In the genomic region with DNA sequence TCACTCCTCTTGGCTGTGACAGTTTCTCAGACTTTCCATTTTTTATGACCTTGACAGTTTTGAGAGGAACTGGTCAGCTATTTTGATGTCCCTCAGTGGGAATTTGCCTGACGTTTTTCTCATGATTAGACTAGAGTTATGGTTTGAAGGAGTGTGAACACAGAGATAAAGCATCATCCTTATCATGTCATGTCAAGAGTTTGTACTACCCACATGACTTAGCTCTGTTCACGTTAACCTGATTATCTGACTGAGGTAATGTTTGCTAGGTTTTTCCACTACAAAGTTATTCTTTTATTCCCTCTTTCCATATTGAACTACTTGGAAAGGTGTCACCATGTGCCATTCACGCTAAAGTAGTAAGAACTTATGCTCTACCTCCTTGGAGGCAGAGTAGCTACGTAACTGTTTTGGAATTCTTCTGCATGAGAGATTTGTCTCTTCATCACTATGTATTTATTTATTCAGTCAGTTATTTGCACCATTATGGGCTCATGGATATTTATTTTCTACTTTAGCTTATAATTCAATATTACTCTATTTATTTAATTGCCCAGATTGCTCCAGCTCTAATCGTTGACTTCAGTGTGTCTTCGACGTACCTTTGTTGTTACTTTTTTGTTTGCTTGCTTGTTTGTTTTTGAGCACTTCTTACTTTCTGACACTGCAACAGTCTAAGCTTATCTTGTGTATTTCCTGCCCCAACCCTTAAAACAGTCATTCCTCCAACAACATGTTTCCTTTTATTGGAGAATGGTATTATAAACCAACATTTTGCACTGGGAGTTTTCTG, we compare ENCODE assay signal across 24 cellular contexts. TPM values are rescaled to one million over a fixed set of nuclear protein-coding genes. Genes with fewer than 3 reads are reported as not detected.
"Had no signal": no experiment of that assay in that cellular context is flagged by ENCODE, and none has a peak within 500 bp of the region (broad histone marks: within the 10 kb centered on the region; RNA-seq: fewer than 3 reads in every experiment).

No MANE protein-coding gene starts in this region.

- H3K27ac Mint-ChIP-seq: activated CD4-positive, alpha-beta memory T cell treated with anti-CD3 and anti-CD28 coated beads, Interleukin-2, amount 10 ng/mL, durations not matched to agents 7 days and 5 days; activated CD4-positive, alpha-beta T cell treated with anti-CD3 and anti-CD28 coated beads, Interleukin-2, amount 10 ng/mL, durations not matched to agents 24 days and 14 days; activated naive CD4-positive, alpha-beta T cell treated with anti-CD3 and anti-CD28 coated beads, Interleukin-2, amount 10 ng/mL, durations not matched to agents 7 days and 5 days; dendritic cell treated with granulocyte-macrophage colony-stimulating factor and Interleukin-4, amounts not matched to agents 40 ng/mL and 50 ng/mL, for 4 days; natural killer cell treated with Interleukin-12 subunit alpha and Interleukin-12 subunit beta and Interleukin-15 and Interleukin-18, amount 100 ng/mL, for 72 hours; stimulated activated naive CD8-positive, alpha-beta T cell treated with anti-CD3 and anti-CD28 coated beads, Interleukin-15, amount 100 ng/mL, for 72 hours; T-cell; T-helper 2 cell treated with Interferon-gamma antibody and Interleukin-4, amounts not matched to agents 5 μg/mL and 100 μg/mL, for 36 hours had no signal

- H3K4me3 Mint-ChIP-seq: activated CD4-positive, alpha-beta memory T cell treated with anti-CD3 and anti-CD28 coated beads, Interleukin-2, amount 10 ng/mL, durations not matched to agents 7 days and 5 days; activated CD4-positive, alpha-beta T cell treated with anti-CD3 and anti-CD28 coated beads, Interleukin-2, amount 10 ng/mL, durations not matched to agents 24 days and 14 days; activated naive CD4-positive, alpha-beta T cell treated with anti-CD3 and anti-CD28 coated beads, Interleukin-2, amount 10 ng/mL, durations not matched to agents 7 days and 5 days; dendritic cell treated with granulocyte-macrophage colony-stimulating factor and Interleukin-4, amounts not matched to agents 40 ng/mL and 50 ng/mL, for 4 days; natural killer cell treated with Interleukin-12 subunit alpha and Interleukin-12 subunit beta and Interleukin-15 and Interleukin-18, amount 100 ng/mL, for 72 hours; stimulated activated naive CD8-positive, alpha-beta T cell treated with anti-CD3 and anti-CD28 coated beads, Interleukin-15, amount 100 ng/mL, for 72 hours; T-cell; T-helper 2 cell treated with Interferon-gamma antibody and Interleukin-4, amounts not matched to agents 5 μg/mL and 100 μg/mL, for 36 hours had no signal

- H3K4me1 ChIP-seq: body of pancreas, foreskin keratinocyte, prostate gland had no signal

- H3K4me3 ChIP-seq: body of pancreas, cardiac muscle cell, left lung, ovary, prostate gland, tibial nerve had no signal

- H3K9me3 ChIP-seq: body of pancreas, left lung, neutrophil, ovary, prostate gland had no signal

- H3K4me1 Mint-ChIP-seq: activated CD4-positive, alpha-beta T cell treated with anti-CD3 and anti-CD28 coated beads, Interleukin-2, amount 10 ng/mL, durations not matched to agents 24 days and 14 days; activated naive CD4-positive, alpha-beta T cell treated with anti-CD3 and anti-CD28 coated beads, Interleukin-2, amount 10 ng/mL, durations not matched to agents 7 days and 5 days; stimulated activated naive CD8-positive, alpha-beta T cell treated with anti-CD3 and anti-CD28 coated beads, Interleukin-15, amount 100 ng/mL, for 72 hours; T-cell had no signal

- ATAC-seq: body of pancreas; foreskin keratinocyte; left lung; natural killer cell treated with Interleukin-12 subunit alpha and Interleukin-12 subunit beta and Interleukin-15 and Interleukin-18, amount 100 ng/mL, for 72 hours; stimulated activated naive CD8-positive, alpha-beta T cell treated with anti-CD3 and anti-CD28 coated beads, Interleukin-15, amount 100 ng/mL, for 72 hours; T-cell had no signal

- DNase-seq: activated CD4-positive, alpha-beta memory T cell treated with anti-CD3 and anti-CD28 coated beads, Interleukin-2, amount 10 ng/mL, durations not matched to agents 7 days and 5 days; activated CD4-positive, alpha-beta T cell treated with anti-CD3 and anti-CD28 coated beads, Interleukin-2, amount 10 ng/mL, durations not matched to agents 24 days and 14 days; activated CD4-positive, CD25-positive, alpha-beta regulatory T cell; activated effector memory CD4-positive, alpha-beta T cell treated with anti-CD3 and anti-CD28 coated beads, Interleukin-2, amount 50 U/mL, for 16 hours; activated naive CD4-positive, alpha-beta T cell treated with anti-CD3 and anti-CD28 coated beads, Interleukin-2, amount 10 ng/mL, durations not matched to agents 7 days and 5 days; activated T-cell treated with anti-CD3 and anti-CD28 coated beads for 4 hours; body of pancreas; effector CD4-positive, alpha-beta T cell; foreskin keratinocyte; hippocampal formation; kidney glomerular epithelial cell; left lung; mammary epithelial cell; ovary; stimulated activated CD4-positive, alpha-beta T cell treated with anti-CD3 and anti-CD28 coated beads, Interleukin-1b, Interleukin-23, amount 100 ng/mL, for 48 hours; stimulated activated naive CD8-positive, alpha-beta T cell treated with anti-CD3 and anti-CD28 coated beads, Interleukin-15, amount 100 ng/mL, for 72 hours; T-cell had no signal

- H3K9me3 Mint-ChIP-seq: activated CD4-positive, alpha-beta memory T cell treated with anti-CD3 and anti-CD28 coated beads, Interleukin-2, amount 10 ng/mL, durations not matched to agents 7 days and 5 days; activated CD4-positive, alpha-beta T cell treated with anti-CD3 and anti-CD28 coated beads, Interleukin-2, amount 10 ng/mL, durations not matched to agents 24 days and 14 days; activated naive CD4-positive, alpha-beta T cell treated with anti-CD3 and anti-CD28 coated beads, Interleukin-2, amount 10 ng/mL, durations not matched to agents 7 days and 5 days; dendritic cell treated with granulocyte-macrophage colony-stimulating factor and Interleukin-4, amounts not matched to agents 40 ng/mL and 50 ng/mL, for 4 days; natural killer cell treated with Interleukin-12 subunit alpha and Interleukin-12 subunit beta and Interleukin-15 and Interleukin-18, amount 100 ng/mL, for 72 hours; stimulated activated naive CD8-positive, alpha-beta T cell treated with anti-CD3 and anti-CD28 coated beads, Interleukin-15, amount 100 ng/mL, for 72 hours; T-cell; T-helper 2 cell treated with Interferon-gamma antibody and Interleukin-4, amounts not matched to agents 5 μg/mL and 100 μg/mL, for 36 hours had no signal

- H3K27me3 Mint-ChIP-seq: dendritic cell treated with granulocyte-macrophage colony-stimulating factor and Interleukin-4, amounts not matched to agents 40 ng/mL and 50 ng/mL, for 4 days; stimulated activated naive CD8-positive, alpha-beta T cell treated with anti-CD3 and anti-CD28 coated beads, Interleukin-15, amount 100 ng/mL, for 72 hours had no signal

- H3K27me3 ChIP-seq: body of pancreas, cardiac muscle cell, foreskin keratinocyte, left lung, neutrophil, ovary, tibial nerve had no signal

- H3K36me3 Mint-ChIP-seq: activated naive CD4-positive, alpha-beta T cell treated with anti-CD3 and anti-CD28 coated beads, Interleukin-2, amount 10 ng/mL, durations not matched to agents 7 days and 5 days; natural killer cell treated with Interleukin-12 subunit alpha and Interleukin-12 subunit beta and Interleukin-15 and Interleukin-18, amount 100 ng/mL, for 72 hours; T-cell had no signal

- H3K36me3 ChIP-seq: cardiac muscle cell, left lung, neutrophil, ovary, prostate gland, tibial nerve had no signal

- H3K27ac ChIP-seq: body of pancreas, cardiac muscle cell, foreskin keratinocyte, left lung, neutrophil, prostate gland, tibial nerve had no signal

RNA-seq across cellular contexts. Expression of a gene that starts 50.4 kb away (rescaled TPM):
- total RNA-seq: activated CD4-positive, alpha-beta memory T cell treated with anti-CD3 and anti-CD28 coated beads, Interleukin-2, amount 10 ng/mL, durations not matched to agents 7 days and 5 days; activated CD4-positive, alpha-beta T cell treated with anti-CD3 and anti-CD28 coated beads, Interleukin-2, amount 10 ng/mL, durations not matched to agents 24 days and 14 days; natural killer cell treated with Interleukin-12 subunit alpha and Interleukin-12 subunit beta and Interleukin-15 and Interleukin-18, amount 100 ng/mL, for 72 hours had no signal
